In genomic region chr7:132766660-132767059, GRCh38 we compare ENCODE assay signal across 8 cellular contexts.
"Had no signal": no experiment of that assay in that cellular context is flagged by ENCODE, and none has a peak within 500 bp of the region (broad histone marks: within the 10 kb centered on the region; RNA-seq: fewer than 3 reads in every experiment).

No MANE protein-coding gene starts in this region.

- H3K4me3 ChIP-seq: GM23248, K562 had no signal

- ATAC-seq: K562 had no signal

- H3K27ac ChIP-seq: GM23248 had no signal

- H3K27ac Mint-ChIP-seq: HFFc6 had no signal

- DNase-seq: GM23248, GOT3, H7, HCEC 1CT, HFFc6, IMR-90, KG1 had no signal

- H3K4me3 Mint-ChIP-seq: HFFc6 had no signal
